ENCODE assay signal across 8 cellular contexts in genomic region chr9:129320575-129321311, GRCh38.
DNase-seq lines count a peak whose midpoint lies in the region; ATAC-seq and TF ChIP-seq lines count a peak whose summit lies in the region.

No MANE protein-coding gene starts in this region.

- H3K9me3 ChIP-seq in BLaER1: no peaks in the 10 kb centered on the region

- H3K4me1 ChIP-seq in BLaER1: peaks cover 64% of the 10 kb centered on the region

- peak overlapping the region; percentile 79 for H3K9ac ChIP-seq in BLaER1

- DNase-seq in NCI-H2107 (lab: John Stamatoyannopoulos, UW): peak; percentile 27
- DNase-seq in activated CD4-positive, alpha-beta T cell treated with anti-CD3 and anti-CD28 coated beads, Interleukin-2, amount 50 U/mL, for 1 hour: peak; percentile 47
- DNase-seq in dorsolateral prefrontal cortex: peak in 9 of 10 donors; percentile 63 to 83 (median 73)
- DNase-seq in left kidney (ENCODE audit: low read depth, low spot score): peak; percentile 95
- peak; percentile 42 for DNase-seq in stimulated activated CD4-positive, alpha-beta T cell treated with anti-CD3 and anti-CD28 coated beads, Interleukin-1b, Interleukin-23, amount 100 ng/mL, for 48 hours

- no peaks in the 10 kb centered on the region for H4K20me1 ChIP-seq in BLaER1

- H3K27me3 ChIP-seq in BLaER1 (no peaks in the 10 kb centered on the region), dorsolateral prefrontal cortex (no peaks in the 10 kb centered on the region)

- intact Hi-C loops in dorsolateral prefrontal cortex (cut with DNase I): loop anchor here (5.0 kb wide), 5 partner anchors 87 to 292 kb away; partner anchors contain the start of gene IER5L (in 2 of the 2)

- H3K27ac ChIP-seq in BLaER1 (peak overlapping the region; percentile 92), dorsolateral prefrontal cortex (peak overlapping the region; percentile 42 to 99 (median 95))

- peak; percentile 57 for ATAC-seq in GM21423 (IDR thresholded peaks at IDR 0.05; ENCODE audit: unreplicated experiment)
- ATAC-seq in GM21786 (IDR thresholded peaks at IDR 0.05; ENCODE audit: unreplicated experiment): no peak

- H3K36me3 ChIP-seq in BLaER1: no peaks in the 10 kb centered on the region

- peak overlapping the region; percentile 66 for H3K4me3 ChIP-seq in BLaER1
- H3K4me3 ChIP-seq in dorsolateral prefrontal cortex: peak overlapping the region; percentile 27 to 72 (median 55)

- TF ChIP-seq CTCF in dorsolateral prefrontal cortex (IDR thresholded peaks at IDR 0.05 in 54 of 56, conservative IDR thresholded peaks at IDR 0.05 in 2 of 56; ENCODE audit: low read depth in 1 of 56, partially characterized antibody in 56 of 56): peak in 44 of 56 donors; percentile 10 to 60 (median 40)

- H3K4me2 ChIP-seq in BLaER1: peak overlapping the region; percentile 100

Comparison
In these comparisons a context has a peak if more than half of its experiments do, and no peak if none do; other contexts are left out.
1. DNase-seq: peak in every context shown above with its lines; median percentile 95 in left kidney; 73 in dorsolateral prefrontal cortex; 47 in activated CD4-positive, alpha-beta T cell treated with anti-CD3 and anti-CD28 coated beads, Interleukin-2, amount 50 U/mL, for 1 hour; 42 in stimulated activated CD4-positive, alpha-beta T cell treated with anti-CD3 and anti-CD28 coated beads, Interleukin-1b, Interleukin-23, amount 100 ng/mL, for 48 hours; 27 in NCI-H2107.